ENCODE assay signal across 1 cellular context in the genomic region with DNA sequence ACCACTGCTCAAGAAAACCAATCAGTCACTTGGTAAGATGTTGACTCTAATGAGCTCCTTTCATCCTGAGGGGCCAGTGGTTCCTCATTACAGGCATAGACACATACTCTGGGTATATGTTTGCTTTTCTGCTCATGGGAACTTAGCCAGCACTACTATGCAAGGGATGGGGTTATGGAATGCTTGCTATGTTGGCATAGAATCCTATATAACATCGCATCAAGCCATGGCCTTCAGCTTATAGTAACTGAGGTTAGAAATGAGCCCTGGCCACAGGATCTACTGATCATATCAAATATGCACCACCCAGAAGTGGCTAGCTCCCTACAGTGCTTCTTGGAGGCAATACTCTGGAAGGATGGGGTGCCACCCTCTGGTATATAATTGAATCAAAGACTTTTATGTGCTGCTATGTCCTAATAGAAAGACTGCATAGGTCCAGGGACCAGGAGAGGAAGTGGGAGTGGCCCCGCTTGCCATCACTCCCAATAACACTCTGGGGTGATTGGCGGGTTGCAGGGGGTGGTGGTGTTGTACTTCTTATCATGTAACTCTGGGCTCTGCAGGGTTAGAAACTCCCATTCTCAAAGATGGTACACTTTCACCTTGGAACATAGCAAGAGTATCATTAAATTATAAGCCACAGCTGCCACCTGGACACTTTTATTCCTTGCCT.
TF ChIP-seq lines count a peak whose summit lies in the region.

No MANE protein-coding gene starts in this region.

TF ChIP-seq in IMR-90, 13 proteins besides CTCF, POLR2A, EP300 and RAD21 (continued from another document):
- TF ChIP-seq, protein P1, sequence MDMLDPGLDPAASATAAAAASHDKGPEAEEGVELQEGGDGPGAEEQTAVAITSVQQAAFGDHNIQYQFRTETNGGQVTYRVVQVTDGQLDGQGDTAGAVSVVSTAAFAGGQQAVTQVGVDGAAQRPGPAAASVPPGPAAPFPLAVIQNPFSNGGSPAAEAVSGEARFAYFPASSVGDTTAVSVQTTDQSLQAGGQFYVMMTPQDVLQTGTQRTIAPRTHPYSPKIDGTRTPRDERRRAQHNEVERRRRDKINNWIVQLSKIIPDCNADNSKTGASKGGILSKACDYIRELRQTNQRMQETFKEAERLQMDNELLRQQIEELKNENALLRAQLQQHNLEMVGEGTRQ (IDR thresholded peaks at IDR 0.05; ENCODE audit: low read depth, low read length): no peak
- TF ChIP-seq FOS (IDR thresholded peaks at IDR 0.05; ENCODE audit: low read depth, low read length) (no peak), BHLHE40 (IDR thresholded peaks at IDR 0.05; ENCODE audit: low read depth, low read length) (no peak), SMC3 (IDR thresholded peaks at IDR 0.05; ENCODE audit: low read depth, low read length) (no peak), CHD1 (IDR thresholded peaks at IDR 0.05; ENCODE audit: low read depth, low read length) (no peak), RFX5 (IDR thresholded peaks at IDR 0.05; ENCODE audit: low read depth, low read length) (no peak), MAZ (IDR thresholded peaks at IDR 0.05; ENCODE audit: borderline replicate concordance, low read depth, low read length) (no peak), RCOR1 (IDR thresholded peaks at IDR 0.05; ENCODE audit: insufficient replicate concordance, low read length) (no peak), NFE2L2 (IDR thresholded peaks at IDR 0.05; ENCODE audit: low read depth, low read length) (no peak)
